ENCODE assay signal across 8 cellular contexts in genomic region chr19:34364830-34365462, GRCh38. TPM values are rescaled to one million over a fixed set of nuclear protein-coding genes. Genes with fewer than 3 reads are reported as not detected.
DNase-seq lines count a peak whose midpoint lies in the region; ATAC-seq, FAIRE-seq and TF ChIP-seq lines count a peak whose summit lies in the region.

TSS of gene GPI (plus strand) at chr19:34365196. CDS start at chr19:34365267, 71 bp downstream.

- WGBS in smooth muscle cell (ENCODE audit: low lambda C conversion rate), result 4% methylated on average over 36 of the region's 67 CpGs

- H3F3A ChIP-seq in smooth muscle cell (ENCODE audit: low read depth), result peaks cover 3% of the 10 kb centered on the region

- H3K4me3 Mint-ChIP-seq in WTC11, result peak within 1 kb of the TSS; percentile 98

- H3K27me3 ChIP-seq in bronchial epithelial cell (ENCODE audit: control insufficient read depth, insufficient read depth, low read length) (no peaks in the 10 kb centered on the region), smooth muscle cell (ENCODE audit: low read depth) (no peaks in the 10 kb centered on the region)

- no peak for FAIRE-seq in bronchial epithelial cell (lab: Jason Lieb, UNC)

- ATAC-seq in GM18520 (IDR thresholded peaks at IDR 0.05; ENCODE audit: unreplicated experiment) (peak; percentile 55), HG02981 (IDR thresholded peaks at IDR 0.05; ENCODE audit: unreplicated experiment) (peak; percentile 54), WTC11 (peak; percentile 84), GM18870 (IDR thresholded peaks at IDR 0.05; ENCODE audit: unreplicated experiment) (no peak)

- H3K9ac ChIP-seq in smooth muscle cell (ENCODE audit: low read depth), result peak within 1 kb of the TSS; percentile 75

- H4K20me1 ChIP-seq in smooth muscle cell (ENCODE audit: low read depth), result peaks cover 39% of the 10 kb centered on the region

- POLR2A ChIA-PET in WTC11 (lab: Charles Lee), result interaction anchor here (0.8 to 1.1 kb wide), 2 partner anchors 10 to 62 kb away, joined by 3 to 4 read pairs; no protein-coding TSS in a partner anchor

- peak within 1 kb of the TSS; percentile 99 for H3K4me2 ChIP-seq in smooth muscle cell

- no peaks in the 10 kb centered on the region for H3K27me3 Mint-ChIP-seq in WTC11 (ENCODE audit: low read depth)

- peaks cover 34% of the 10 kb centered on the region for H3K79me2 ChIP-seq in smooth muscle cell (ENCODE audit: low read depth)

- peak within 1 kb of the TSS; percentile 97 for H3K27ac Mint-ChIP-seq in WTC11

- TF ChIP-seq CTCF in WTC11 (IDR thresholded peaks at IDR 0.05), result no peak
- TF ChIP-seq CTCF in bronchial epithelial cell (IDR thresholded peaks at IDR 0.05; ENCODE audit: insufficient read depth, low read length, severe bottlenecking), result no peak
- no peak for TF ChIP-seq CTCF in smooth muscle cell (IDR thresholded peaks at IDR 0.05; ENCODE audit: borderline replicate concordance, insufficient read depth, poor library complexity, severe bottlenecking)

- peaks cover 4% of the 10 kb centered on the region for H3K4me1 ChIP-seq in smooth muscle cell (ENCODE audit: low read depth)

- H3K9me3 ChIP-seq in smooth muscle cell (replicated peaks; ENCODE audit: low read depth), result no peaks in the 10 kb centered on the region

- H3K4me3 ChIP-seq in bronchial epithelial cell (ENCODE audit: low read depth, low read length) (peak within 1 kb of the TSS; percentile 86), smooth muscle cell (peak within 1 kb of the TSS; percentile 99)

- H3K27ac ChIP-seq in smooth muscle cell (ENCODE audit: low read depth), result no peak within 1 kb of the TSS

- no peaks in the 10 kb centered on the region for H3K9me3 Mint-ChIP-seq in WTC11

- peaks cover 40% of the 10 kb centered on the region for H3K4me1 Mint-ChIP-seq in WTC11

- CTCF ChIA-PET in WTC11 (lab: Charles Lee), result interaction anchor here (0.6 to 1.1 kb wide), 2 partner anchors 422 to 570 kb away, joined by 3 to 6 read pairs; no protein-coding TSS in a partner anchor

- H3K36me3 ChIP-seq in bronchial epithelial cell (ENCODE audit: control insufficient read depth, insufficient read depth, low read length) (peaks cover 24% of the 10 kb centered on the region), smooth muscle cell (ENCODE audit: low read depth) (peaks cover 11% of the 10 kb centered on the region)

- peaks cover 33% of the 10 kb centered on the region for H3K36me3 Mint-ChIP-seq in WTC11

- DNase-seq in NCI-H2196 (lab: John Stamatoyannopoulos, UW; ENCODE audit: unreplicated experiment), result peak; percentile 78
- DNase-seq in WTC11 (ENCODE audit: low spot score), result peak; percentile 69
- peak; percentile 13 for DNase-seq in bronchial epithelial cell (ENCODE audit: low read depth)
- peak; percentile 46 for DNase-seq in inferior parietal cortex (ENCODE audit: extremely low spot score)
- DNase-seq in smooth muscle cell (lab: John Stamatoyannopoulos, UW; ENCODE audit: unreplicated experiment), result no peak

- H2AFZ ChIP-seq in smooth muscle cell (ENCODE audit: low read depth), result peak within 1 kb of the TSS; percentile 89

TF ChIP-seq in WTC11, 78 proteins besides CTCF, POLR2A, EP300 and RAD21 (continues in another document):
- TF ChIP-seq FOXK1 (CRISPR knock-in tag; IDR thresholded peaks at IDR 0.05), result no peak
- no peak for TF ChIP-seq ESRRA (CRISPR knock-in tag; IDR thresholded peaks at IDR 0.05; ENCODE audit: borderline replicate concordance)
- TF ChIP-seq TEAD1 (CRISPR knock-in tag; IDR thresholded peaks at IDR 0.05), result 0 out of 2 replicates have a peak, but pooled peaks have one; percentile 36
- no peak for TF ChIP-seq USF2 (CRISPR knock-in tag; IDR thresholded peaks at IDR 0.05)
- no peak for TF ChIP-seq ZMAT4 (CRISPR knock-in tag; IDR thresholded peaks at IDR 0.05)
- TF ChIP-seq, protein P1, sequence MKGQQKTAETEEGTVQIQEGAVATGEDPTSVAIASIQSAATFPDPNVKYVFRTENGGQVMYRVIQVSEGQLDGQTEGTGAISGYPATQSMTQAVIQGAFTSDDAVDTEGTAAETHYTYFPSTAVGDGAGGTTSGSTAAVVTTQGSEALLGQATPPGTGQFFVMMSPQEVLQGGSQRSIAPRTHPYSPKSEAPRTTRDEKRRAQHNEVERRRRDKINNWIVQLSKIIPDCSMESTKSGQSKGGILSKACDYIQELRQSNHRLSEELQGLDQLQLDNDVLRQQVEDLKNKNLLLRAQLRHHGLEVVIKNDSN (CRISPR knock-in tag; IDR thresholded peaks at IDR 0.05), result no peak
- TF ChIP-seq ZNF232 (CRISPR knock-in tag; IDR thresholded peaks at IDR 0.05), result 0 out of 2 replicates have a peak, but pooled peaks have one; percentile 24
- no peak for TF ChIP-seq OVOL2 (CRISPR knock-in tag; IDR thresholded peaks at IDR 0.05; ENCODE audit: borderline replicate concordance)
- TF ChIP-seq SOX15 (CRISPR knock-in tag; IDR thresholded peaks at IDR 0.05), result no peak
- no peak for TF ChIP-seq ERG (CRISPR knock-in tag; IDR thresholded peaks at IDR 0.05)
- TF ChIP-seq, protein P2, sequence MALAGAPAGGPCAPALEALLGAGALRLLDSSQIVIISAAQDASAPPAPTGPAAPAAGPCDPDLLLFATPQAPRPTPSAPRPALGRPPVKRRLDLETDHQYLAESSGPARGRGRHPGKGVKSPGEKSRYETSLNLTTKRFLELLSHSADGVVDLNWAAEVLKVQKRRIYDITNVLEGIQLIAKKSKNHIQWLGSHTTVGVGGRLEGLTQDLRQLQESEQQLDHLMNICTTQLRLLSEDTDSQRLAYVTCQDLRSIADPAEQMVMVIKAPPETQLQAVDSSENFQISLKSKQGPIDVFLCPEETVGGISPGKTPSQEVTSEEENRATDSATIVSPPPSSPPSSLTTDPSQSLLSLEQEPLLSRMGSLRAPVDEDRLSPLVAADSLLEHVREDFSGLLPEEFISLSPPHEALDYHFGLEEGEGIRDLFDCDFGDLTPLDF (CRISPR knock-in tag; IDR thresholded peaks at IDR 0.05), result no peak
- no peak for TF ChIP-seq HMGA2 (CRISPR knock-in tag; IDR thresholded peaks at IDR 0.05)
- TF ChIP-seq, protein P3, sequence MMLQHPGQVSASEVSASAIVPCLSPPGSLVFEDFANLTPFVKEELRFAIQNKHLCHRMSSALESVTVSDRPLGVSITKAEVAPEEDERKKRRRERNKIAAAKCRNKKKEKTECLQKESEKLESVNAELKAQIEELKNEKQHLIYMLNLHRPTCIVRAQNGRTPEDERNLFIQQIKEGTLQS (CRISPR knock-in tag; conservative IDR thresholded peaks at IDR 0.05), result no peak
- TF ChIP-seq GRHL2 (CRISPR knock-in tag; IDR thresholded peaks at IDR 0.05; ENCODE audit: insufficient replicate concordance, severe bottlenecking), result no peak
- TF ChIP-seq NFATC4 (CRISPR knock-in tag; IDR thresholded peaks at IDR 0.05), result no peak
- peak; percentile 43; the same call in 1 of the 2 replicates for TF ChIP-seq SP1 (CRISPR knock-in tag; conservative IDR thresholded peaks at IDR 0.05)
- TF ChIP-seq CBFB (CRISPR knock-in tag; IDR thresholded peaks at IDR 0.05; ENCODE audit: low read depth), result no peak
- TF ChIP-seq, protein P4, sequence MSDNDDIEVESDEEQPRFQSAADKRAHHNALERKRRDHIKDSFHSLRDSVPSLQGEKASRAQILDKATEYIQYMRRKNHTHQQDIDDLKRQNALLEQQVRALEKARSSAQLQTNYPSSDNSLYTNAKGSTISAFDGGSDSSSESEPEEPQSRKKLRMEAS (CRISPR knock-in tag; IDR thresholded peaks at IDR 0.05), result peak; percentile 65; the same call in 1 of the 2 replicates
- TF ChIP-seq NFYB (CRISPR knock-in tag; conservative IDR thresholded peaks at IDR 0.05; ENCODE audit: low read depth), result no peak
- peak; percentile 48; the same call in 1 of the 2 replicates for TF ChIP-seq TP53 (CRISPR knock-in tag; IDR thresholded peaks at IDR 0.05)
- no peak for TF ChIP-seq PRRX2 (CRISPR knock-in tag; IDR thresholded peaks at IDR 0.05)
- TF ChIP-seq, protein P5, sequence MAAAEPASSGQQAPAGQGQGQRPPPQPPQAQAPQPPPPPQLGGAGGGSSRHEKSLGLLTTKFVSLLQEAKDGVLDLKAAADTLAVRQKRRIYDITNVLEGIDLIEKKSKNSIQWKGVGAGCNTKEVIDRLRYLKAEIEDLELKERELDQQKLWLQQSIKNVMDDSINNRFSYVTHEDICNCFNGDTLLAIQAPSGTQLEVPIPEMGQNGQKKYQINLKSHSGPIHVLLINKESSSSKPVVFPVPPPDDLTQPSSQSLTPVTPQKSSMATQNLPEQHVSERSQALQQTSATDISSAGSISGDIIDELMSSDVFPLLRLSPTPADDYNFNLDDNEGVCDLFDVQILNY (CRISPR knock-in tag; IDR thresholded peaks at IDR 0.05), result no peak
- no peak; the same call in 1 of the 2 replicates for TF ChIP-seq FOXP1 (CRISPR knock-in tag; IDR thresholded peaks at IDR 0.05; ENCODE audit: borderline replicate concordance)
- TF ChIP-seq NFE2L1 (CRISPR knock-in tag; IDR thresholded peaks at IDR 0.05), result no peak

RNA-seq across cellular contexts. Expression of gene GPI, which starts in this region (rescaled TPM):
- 389 to 452 TPM (median 446 TPM) in 3 replicates for total RNA-seq in WTC11 (2021)
- total RNA-seq in bronchial epithelial cell, result 125 and 130 TPM in 2 replicates
- 113 and 132 TPM in 2 replicates for total RNA-seq in smooth muscle cell
- polyA plus RNA-seq in smooth muscle cell, result 223 and 233 TPM in 2 replicates
